Comparison of ENCODE assay signal across 8 cellular contexts in the genomic region with DNA sequence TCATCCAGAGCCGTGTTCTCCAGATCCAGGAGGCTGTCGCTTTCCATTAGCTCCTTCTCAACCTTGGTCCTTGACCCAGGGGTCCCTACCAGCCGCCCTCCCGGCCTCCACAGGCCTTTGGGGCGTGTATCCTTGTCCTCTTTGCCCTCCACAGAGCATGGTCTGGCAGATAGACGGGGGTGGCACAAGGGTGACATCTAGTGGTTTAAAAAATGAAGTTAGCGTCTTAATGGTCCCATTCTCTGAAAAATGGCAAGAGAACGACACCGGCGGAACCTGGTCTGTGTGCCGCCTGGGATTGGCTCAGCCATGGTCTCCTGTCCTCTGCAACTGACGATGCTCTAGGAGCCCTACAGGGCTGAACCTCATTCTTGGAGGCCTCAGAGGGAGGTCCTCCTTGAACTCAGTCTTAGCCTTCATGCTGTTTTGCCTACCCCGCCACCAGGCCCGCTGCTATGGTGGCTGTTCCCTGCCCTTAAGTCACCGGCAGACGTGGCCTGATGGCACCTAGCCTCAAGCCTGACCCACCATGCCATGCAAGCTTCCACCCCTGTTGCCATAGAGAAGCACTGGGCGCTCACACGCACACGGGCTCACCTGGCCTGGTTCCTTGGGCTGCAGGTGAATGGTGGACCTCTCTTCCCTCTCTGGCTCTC.
DNase-seq lines count a peak whose midpoint lies in the region; ATAC-seq lines count a peak whose summit lies in the region.

No MANE protein-coding gene starts in this region.

- peak overlapping the region; percentile 89 for H2BK12ac ChIP-seq in neuronal stem cell (ENCODE audit: low read length)

- peak overlapping the region; percentile 26 for H3K4ac ChIP-seq in neuronal stem cell (ENCODE audit: low read length)

- H2BK120ac ChIP-seq in neuronal stem cell (ENCODE audit: low read depth, low read length), result no peak overlapping the region

- H2AK5ac ChIP-seq in neuronal stem cell (ENCODE audit: low read depth, low read length), result peak overlapping the region; percentile 69

- H3K4me2 ChIP-seq in neuronal stem cell (ENCODE audit: insufficient read depth, low read length, poor library complexity, severe bottlenecking), result no peak overlapping the region

- no peak overlapping the region for H2AFZ ChIP-seq in neuronal stem cell (ENCODE audit: low read length)

- H3K36me3 ChIP-seq in neuronal stem cell (replicated peaks in 1 of 2; ENCODE audit: control insufficient read depth in 2 of 2, insufficient read depth in 2 of 2, low read length in 2 of 2), result no peaks in the 10 kb centered on the region

- H3K27me3 Mint-ChIP-seq in T-helper 2 cell treated with Interferon-gamma antibody and Interleukin-4, amounts not matched to agents 5 μg/mL and 100 μg/mL, for 36 hours (ENCODE audit: low read depth), result no peaks in the 10 kb centered on the region

- H3K27ac ChIP-seq in neuronal stem cell (replicated peaks; ENCODE audit: low read length), result no peak overlapping the region

- ATAC-seq in esophagus mucosa, result peak; percentile 65
- ATAC-seq in HG02571 (IDR thresholded peaks at IDR 0.05; ENCODE audit: unreplicated experiment), result no peak

- no peaks in the 10 kb centered on the region for H3K79me1 ChIP-seq in neuronal stem cell (ENCODE audit: low read depth, low read length)

- H3K36me3 Mint-ChIP-seq in T-helper 2 cell treated with Interferon-gamma antibody and Interleukin-4, amounts not matched to agents 5 μg/mL and 100 μg/mL, for 36 hours (ENCODE audit: low read depth), result no peaks in the 10 kb centered on the region

- peak; percentile 28 for DNase-seq in activated CD4-positive, alpha-beta T cell treated with anti-CD3 and anti-CD28 coated beads for 48 hours
- DNase-seq in activated CD4-positive, alpha-beta T cell treated with anti-CD3 and anti-CD28 coated beads for 1 hour, result no peak
- DNase-seq in LHCN-M2 (ENCODE audit: low read depth), result peak; percentile 15
- DNase-seq in RPMI8226, result peak; percentile 38
- peak; percentile 47 for DNase-seq in neuronal stem cell (ENCODE audit: low spot score)
- no peak for DNase-seq in T-helper 2 cell treated with Interferon-gamma antibody and Interleukin-4, amounts not matched to agents 5 μg/mL and 100 μg/mL, for 36 hours (ENCODE audit: low spot score)

- H3K23ac ChIP-seq in neuronal stem cell (ENCODE audit: low read depth, low read length, poor library complexity), result peak overlapping the region; percentile 76

- H4K91ac ChIP-seq in neuronal stem cell (ENCODE audit: low read depth, low read length, poor library complexity), result no peak overlapping the region

- H3K27ac Mint-ChIP-seq in T-helper 2 cell treated with Interferon-gamma antibody and Interleukin-4, amounts not matched to agents 5 μg/mL and 100 μg/mL, for 36 hours, result no peak overlapping the region

- peak overlapping the region; percentile 4 for H3K18ac ChIP-seq in neuronal stem cell (ENCODE audit: low read length)

- H3K4me3 ChIP-seq in neuronal stem cell (ENCODE audit: low read length in 2 of 2), result no peak overlapping the region

- peak overlapping the region; percentile 57 for H3K9ac ChIP-seq in neuronal stem cell (ENCODE audit: low read depth, low read length, poor library complexity)

- H3K4me1 Mint-ChIP-seq in T-helper 2 cell treated with Interferon-gamma antibody and Interleukin-4, amounts not matched to agents 5 μg/mL and 100 μg/mL, for 36 hours (ENCODE audit: low read depth), result no peaks in the 10 kb centered on the region

- no peak overlapping the region for H4K8ac ChIP-seq in neuronal stem cell (ENCODE audit: low read depth, low read length)

- H2BK5ac ChIP-seq in neuronal stem cell (ENCODE audit: low read length), result no peak overlapping the region

- WGBS in neuronal stem cell (ENCODE audit: extremely low coverage in 2 of 2, insufficient read length in 2 of 2, insufficient replicate concordance in 1 of 2), 2 donors, result no CpG with 5 or more reads among the region's 19 CpGs

- H3K9me3 ChIP-seq in neuronal stem cell (replicated peaks in 1 of 2; ENCODE audit: control insufficient read depth in 2 of 2, insufficient read depth in 1 of 2, low read depth in 1 of 2, low read length in 2 of 2), result no peaks in the 10 kb centered on the region

- H3K4me3 Mint-ChIP-seq in T-helper 2 cell treated with Interferon-gamma antibody and Interleukin-4, amounts not matched to agents 5 μg/mL and 100 μg/mL, for 36 hours, result no peak overlapping the region

- peak overlapping the region; percentile 46 for H2BK15ac ChIP-seq in neuronal stem cell (ENCODE audit: low read length)

- H3K9me3 Mint-ChIP-seq in T-helper 2 cell treated with Interferon-gamma antibody and Interleukin-4, amounts not matched to agents 5 μg/mL and 100 μg/mL, for 36 hours, result no peaks in the 10 kb centered on the region

- H3K27me3 ChIP-seq in neuronal stem cell (ENCODE audit: control insufficient read depth in 3 of 3, insufficient read depth in 3 of 3, low read depth in 1 of 3, low read length in 3 of 3), result no peaks in the 10 kb centered on the region

- H3K4me1 ChIP-seq in neuronal stem cell (ENCODE audit: control insufficient read depth in 2 of 2, insufficient read depth in 1 of 2, low read depth in 1 of 2, low read length in 2 of 2), result no peaks in the 10 kb centered on the region

- no peak overlapping the region for H3K14ac ChIP-seq in neuronal stem cell (ENCODE audit: low read length)

Comparison
In these comparisons a context has a peak if more than half of its experiments do, and no peak if none do; other contexts are left out.
1. DNase-seq: peak in activated CD4-positive, alpha-beta T cell treated with anti-CD3 and anti-CD28 coated beads for 48 hours (single experiment), LHCN-M2 (single experiment), RPMI8226 (single experiment) and neuronal stem cell (single experiment); none in activated CD4-positive, alpha-beta T cell treated with anti-CD3 and anti-CD28 coated beads for 1 hour (single experiment) and T-helper 2 cell treated with Interferon-gamma antibody and Interleukin-4, amounts not matched to agents 5 μg/mL and 100 μg/mL, for 36 hours (single experiment).